In the genomic region with DNA sequence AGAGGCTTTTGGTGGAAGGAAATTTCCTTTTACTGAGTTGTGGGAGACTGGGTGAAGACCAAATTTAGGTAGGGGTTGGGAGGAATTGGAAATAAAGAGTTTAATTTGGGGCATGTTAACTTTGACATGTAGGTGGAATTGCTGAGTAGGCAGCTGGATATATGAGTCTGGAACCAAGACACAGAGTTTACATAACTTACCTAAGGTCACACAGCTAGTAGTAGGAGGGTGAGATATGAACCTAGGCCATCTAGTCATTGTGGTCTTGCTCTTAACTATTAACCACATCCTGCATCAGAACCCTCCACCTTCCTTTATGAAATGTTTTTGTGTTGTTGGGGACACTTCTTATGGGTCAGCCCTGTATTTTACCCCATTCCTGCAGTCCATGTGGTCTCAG, we compare ENCODE assay signal across 11 cellular contexts.
DNase-seq lines count a peak whose midpoint lies in the region; ATAC-seq and TF ChIP-seq lines count a peak whose summit lies in the region.
"Had no signal": no experiment of that assay in that cellular context is flagged by ENCODE, and none has a peak within 500 bp of the region (broad histone marks: within the 10 kb centered on the region; RNA-seq: fewer than 3 reads in every experiment).

No MANE protein-coding gene starts in this region.

- peak; percentile 66 for ATAC-seq in GM19328 (IDR thresholded peaks at IDR 0.05; ENCODE audit: unreplicated experiment)
- peak; percentile 69 for ATAC-seq in HG02759 (IDR thresholded peaks at IDR 0.05; ENCODE audit: unreplicated experiment)
- peak; percentile 87 for ATAC-seq in HG03457 (IDR thresholded peaks at IDR 0.05; ENCODE audit: unreplicated experiment)

- DNase-seq in GM13976 (ENCODE audit: low spot score) (peak; percentile 30), NCI-H510A treated with DMSO at 0.1 percent for 48 hours (lab: John Stamatoyannopoulos, UW) (no peak), NCI-H1694 treated with DMSO at 0.1 percent for 48 hours (lab: John Stamatoyannopoulos, UW) (no peak), NCI-H774 (lab: John Stamatoyannopoulos, UW) (no peak)
- DNase-seq in stimulated activated CD4-positive, alpha-beta T cell treated with anti-CD3 and anti-CD28 coated beads, Interleukin-15, amount 100 ng/mL, for 24 hours = no peak
- DNase-seq: activated gamma-delta T cell, NCI-H146, OCI-M1 had no signal

- TF ChIP-seq CTCF in GM13976 (IDR thresholded peaks at IDR 0.05; ENCODE audit: borderline replicate concordance, control extremely low read depth, extremely low read depth, insufficient read depth, missing control alignments) = no peak

- in situ Hi-C loops in GM13976 (cut with MboI; ENCODE audit: low sequenced_read_pairs, unreplicated experiment) = no loop called here
